Comparison of ENCODE assay signal across 16 cellular contexts in the genomic region with DNA sequence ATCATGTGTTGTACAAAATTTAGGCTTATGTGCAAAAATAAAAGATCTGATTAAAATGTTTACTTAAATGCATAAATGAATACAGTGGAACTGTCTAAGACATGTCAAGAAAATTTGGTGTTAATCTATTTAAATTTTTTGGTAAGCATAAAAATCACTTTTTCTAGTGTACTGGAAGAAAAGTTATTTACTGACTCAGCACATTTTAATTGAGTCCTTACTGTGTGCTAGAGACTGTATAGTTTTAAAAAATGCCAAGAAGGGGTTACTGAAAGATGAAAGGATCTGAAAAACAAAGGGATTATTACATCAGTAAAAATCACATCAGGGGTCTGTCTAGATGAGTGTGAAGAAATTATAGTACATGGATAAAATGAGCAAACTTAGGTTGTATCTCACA.
DNase-seq lines count a peak whose midpoint lies in the region; ATAC-seq, FAIRE-seq and TF ChIP-seq lines count a peak whose summit lies in the region.
"Had no signal": no experiment of that assay in that cellular context is flagged by ENCODE, and none has a peak within 500 bp of the region (broad histone marks: within the 10 kb centered on the region; RNA-seq: fewer than 3 reads in every experiment).

No MANE protein-coding gene starts in this region.

- no peak overlapping the region for H2AFZ ChIP-seq in IMR-90 (replicated peaks; ENCODE audit: low read length, poor library complexity)

- peak; percentile 25 for FAIRE-seq in G401.6 (lab: Jason Lieb, UNC)
- FAIRE-seq: H54 had no signal

- no peak for TF ChIP-seq POLR2A in IMR-90 (IDR thresholded peaks at IDR 0.05; ENCODE audit: low read depth, low read length)

- H3K4me3 Mint-ChIP-seq in endothelial cell (ENCODE audit: unreplicated experiment): no peak overlapping the region
- H3K4me3 Mint-ChIP-seq in activated CD8-positive, alpha-beta T cell treated with anti-CD3 and anti-CD28 coated beads, Interleukin-2, amount 10 ng/mL, durations not matched to agents 7 days and 5 days: no peak overlapping the region
- H3K4me3 Mint-ChIP-seq in activated naive CD8-positive, alpha-beta T cell treated with anti-CD3 and anti-CD28 coated beads, Interleukin-2, amount 50 U/mL, for 24 hours: no peak overlapping the region
- H3K4me3 Mint-ChIP-seq: CD14-positive monocyte; CD4-positive, alpha-beta memory T cell had no signal

- DNase-seq in IMR-90 (no peak), endothelial cell (ENCODE audit: low spot score) (no peak), KG1 (lab: John Stamatoyannopoulos, UW) (no peak)
- DNase-seq in activated CD8-positive, alpha-beta T cell treated with anti-CD3 and anti-CD28 coated beads, Interleukin-2, amount 10 ng/mL, durations not matched to agents 7 days and 5 days: no peak
- no peak for DNase-seq in activated naive CD8-positive, alpha-beta T cell treated with anti-CD3 and anti-CD28 coated beads, Interleukin-2, amount 50 U/mL, for 24 hours
- DNase-seq: CD4-positive, alpha-beta memory T cell; DMS153; DMS79; GF-D8; Kasumi-1; KBM-7 had no signal

- no peaks in the 10 kb centered on the region for H3K27me3 ChIP-seq in IMR-90 (ENCODE audit: control insufficient read depth, insufficient read depth, low read length)
- H3K27me3 ChIP-seq: BLaER1 had no signal

- no peak overlapping the region for H2AK9ac ChIP-seq in IMR-90 (replicated peaks; ENCODE audit: low read depth, low read length, poor library complexity)

- H4K8ac ChIP-seq in IMR-90 (ENCODE audit: low read depth in 2 of 2, low read length in 2 of 2): no peak overlapping the region

- no peak overlapping the region for H3K9ac ChIP-seq in IMR-90 (ENCODE audit: low read depth, low read length)
- H3K9ac ChIP-seq: BLaER1 had no signal

- peaks cover 49% of the 10 kb centered on the region for H3K4me1 Mint-ChIP-seq in endothelial cell (ENCODE audit: unreplicated experiment)
- peaks cover 5% of the 10 kb centered on the region for H3K4me1 Mint-ChIP-seq in activated CD8-positive, alpha-beta T cell treated with anti-CD3 and anti-CD28 coated beads, Interleukin-2, amount 10 ng/mL, durations not matched to agents 7 days and 5 days (ENCODE audit: low read depth)
- peaks cover 25% of the 10 kb centered on the region for H3K4me1 Mint-ChIP-seq in activated naive CD8-positive, alpha-beta T cell treated with anti-CD3 and anti-CD28 coated beads, Interleukin-2, amount 50 U/mL, for 24 hours

- H3K4me1 ChIP-seq in IMR-90 (ENCODE audit: control insufficient read depth, insufficient read depth, low read length): no peaks in the 10 kb centered on the region; the same call in 1 of the 2 replicates

- H3K23ac ChIP-seq in IMR-90 (ENCODE audit: low read depth, low read length): no peak overlapping the region

- TF ChIP-seq RAD21 in IMR-90 (IDR thresholded peaks at IDR 0.05; ENCODE audit: low read length): no peak

- H4K91ac ChIP-seq in IMR-90 (ENCODE audit: insufficient read depth, low read depth, low read length): no peak overlapping the region

- no peak overlapping the region for H3K4me2 ChIP-seq in IMR-90 (ENCODE audit: low read depth, low read length)
- H3K4me2 ChIP-seq: BLaER1 had no signal

- in situ Hi-C loops in IMR-90 (cut with MboI; ENCODE audit: low sequenced_read_pairs): no loop called here

- H3K9me3 ChIP-seq in IMR-90 (ENCODE audit: control insufficient read depth, insufficient read depth, low read length): no peaks in the 10 kb centered on the region
- H3K9me3 ChIP-seq: BLaER1 had no signal

- no peak overlapping the region for H3K56ac ChIP-seq in IMR-90 (ENCODE audit: extremely low read depth, insufficient read depth, low read length)

- CTCF ChIA-PET in IMR-90 (lab: Yijun Ruan, JAX): interaction anchor here (0.6 kb wide), 1 partner anchor 213 kb away, joined by 4 read pairs; no protein-coding TSS in a partner anchor
- CTCF ChIA-PET in activated CD8-positive, alpha-beta T cell treated with anti-CD3 and anti-CD28 coated beads, Interleukin-2, amount 10 ng/mL, durations not matched to agents 7 days and 5 days (lab: Charles Lee): interaction anchor here (1.4 kb wide), 1 partner anchor 62 kb away, joined by 3 read pairs; no protein-coding TSS in a partner anchor

- H3K9me1 ChIP-seq in IMR-90 (ENCODE audit: insufficient read depth, low read length): no peaks in the 10 kb centered on the region

- no peak overlapping the region for H2AK5ac ChIP-seq in IMR-90 (ENCODE audit: low read depth, low read length)

- no peak overlapping the region for H2BK20ac ChIP-seq in IMR-90 (ENCODE audit: low read depth, low read length)

- no peak overlapping the region for H2BK15ac ChIP-seq in IMR-90 (ENCODE audit: low read depth, low read length)

- H2BK120ac ChIP-seq in IMR-90 (ENCODE audit: low read depth, low read length): no peak overlapping the region

- H3K9me3 Mint-ChIP-seq in endothelial cell (ENCODE audit: unreplicated experiment): no peaks in the 10 kb centered on the region
- H3K9me3 Mint-ChIP-seq in activated CD8-positive, alpha-beta T cell treated with anti-CD3 and anti-CD28 coated beads, Interleukin-2, amount 10 ng/mL, durations not matched to agents 7 days and 5 days (ENCODE audit: insufficient read depth): no peaks in the 10 kb centered on the region
- no peaks in the 10 kb centered on the region for H3K9me3 Mint-ChIP-seq in activated naive CD8-positive, alpha-beta T cell treated with anti-CD3 and anti-CD28 coated beads, Interleukin-2, amount 50 U/mL, for 24 hours
- H3K9me3 Mint-ChIP-seq: CD4-positive, alpha-beta memory T cell had no signal

- dilution Hi-C loops in IMR-90 (cut with HindIII; ENCODE audit: low sequenced_read_pairs, unreplicated experiment): no loop called here

- BruUV-seq in IMR-90 (replicated peaks; lab: Mats Ljungman, UMichigan): no TSS peak

- no peak for TF ChIP-seq CTCF in IMR-90 (conservative IDR thresholded peaks at IDR 0.05; ENCODE audit: low read depth, low read length)
- TF ChIP-seq CTCF in endothelial cell (IDR thresholded peaks at IDR 0.05; ENCODE audit: unreplicated experiment): no peak

- H4K20me1 ChIP-seq in IMR-90 (ENCODE audit: insufficient read depth, low read length): peaks cover 3% of the 10 kb centered on the region; the same call in 1 of the 2 replicates

- H2BK5ac ChIP-seq in IMR-90 (ENCODE audit: low read depth, low read length, poor library complexity, severe bottlenecking): no peak overlapping the region

- no peaks in the 10 kb centered on the region for H3K36me3 ChIP-seq in IMR-90 (ENCODE audit: control insufficient read depth, insufficient read depth, low read length)
- H3K36me3 ChIP-seq: BLaER1 had no signal

- H3K27me3 Mint-ChIP-seq in endothelial cell (ENCODE audit: unreplicated experiment): peaks cover 2% of the 10 kb centered on the region
- H3K27me3 Mint-ChIP-seq in activated CD8-positive, alpha-beta T cell treated with anti-CD3 and anti-CD28 coated beads, Interleukin-2, amount 10 ng/mL, durations not matched to agents 7 days and 5 days (ENCODE audit: low read depth): peaks cover 3% of the 10 kb centered on the region
- no peaks in the 10 kb centered on the region for H3K27me3 Mint-ChIP-seq in activated naive CD8-positive, alpha-beta T cell treated with anti-CD3 and anti-CD28 coated beads, Interleukin-2, amount 50 U/mL, for 24 hours
- H3K27me3 Mint-ChIP-seq: CD4-positive, alpha-beta memory T cell had no signal

- POLR2A ChIA-PET in IMR-90 (lab: Charles Lee; ENCODE audit: unreplicated experiment): no interaction called here
- POLR2A ChIA-PET in activated CD8-positive, alpha-beta T cell treated with anti-CD3 and anti-CD28 coated beads, Interleukin-2, amount 10 ng/mL, durations not matched to agents 7 days and 5 days (lab: Charles Lee): no interaction called here

- H3K4ac ChIP-seq in IMR-90 (ENCODE audit: low read depth, low read length): no peak overlapping the region

- H3K36me3 Mint-ChIP-seq in endothelial cell (ENCODE audit: low read depth, unreplicated experiment): no peaks in the 10 kb centered on the region
- no peaks in the 10 kb centered on the region for H3K36me3 Mint-ChIP-seq in activated CD8-positive, alpha-beta T cell treated with anti-CD3 and anti-CD28 coated beads, Interleukin-2, amount 10 ng/mL, durations not matched to agents 7 days and 5 days (ENCODE audit: low read depth)
- H3K36me3 Mint-ChIP-seq in activated naive CD8-positive, alpha-beta T cell treated with anti-CD3 and anti-CD28 coated beads, Interleukin-2, amount 50 U/mL, for 24 hours (ENCODE audit: low read depth): no peaks in the 10 kb centered on the region
- H3K36me3 Mint-ChIP-seq: CD14-positive monocyte; CD4-positive, alpha-beta memory T cell had no signal

- no peak overlapping the region for H3K18ac ChIP-seq in IMR-90 (ENCODE audit: low read depth, low read length)

- no peak overlapping the region for H3K27ac ChIP-seq in IMR-90 (ENCODE audit: insufficient read depth, low read length)
- H3K27ac ChIP-seq: BLaER1 had no signal

- peak overlapping the region; percentile 53 for H3K27ac Mint-ChIP-seq in endothelial cell (ENCODE audit: unreplicated experiment)
- H3K27ac Mint-ChIP-seq in activated CD8-positive, alpha-beta T cell treated with anti-CD3 and anti-CD28 coated beads, Interleukin-2, amount 10 ng/mL, durations not matched to agents 7 days and 5 days: no peak overlapping the region
- H3K27ac Mint-ChIP-seq in activated naive CD8-positive, alpha-beta T cell treated with anti-CD3 and anti-CD28 coated beads, Interleukin-2, amount 50 U/mL, for 24 hours: no peak overlapping the region
- H3K27ac Mint-ChIP-seq: CD14-positive monocyte had no signal

- intact Hi-C loops in IMR-90 (cut with micrococcal nuclease): no loop called here

- peaks cover 8 to 10% of the 10 kb centered on the region in 2 experiments; a peak in 2 of 4 replicates for H3K79me1 ChIP-seq in IMR-90 (ENCODE audit: low read depth in 1 of 2, low read length in 2 of 2)

- no peak overlapping the region for H3K14ac ChIP-seq in IMR-90 (replicated peaks; ENCODE audit: low read depth, low read length)

- ATAC-seq in IMR-90 (ENCODE audit: low read depth) (no peak), HG03520 (IDR thresholded peaks at IDR 0.05; ENCODE audit: unreplicated experiment) (no peak)
- ATAC-seq in activated CD8-positive, alpha-beta T cell treated with anti-CD3 and anti-CD28 coated beads, Interleukin-2, amount 10 ng/mL, durations not matched to agents 7 days and 5 days: no peak
- ATAC-seq in activated naive CD8-positive, alpha-beta T cell treated with anti-CD3 and anti-CD28 coated beads, Interleukin-2, amount 50 U/mL, for 24 hours: no peak

- no peak overlapping the region for H3K4me3 ChIP-seq in IMR-90 (ENCODE audit: insufficient read depth, low read depth, low read length)
- H3K4me3 ChIP-seq: BLaER1 had no signal

- H4K5ac ChIP-seq in IMR-90 (ENCODE audit: low read depth, low read length): no peak overlapping the region

TF ChIP-seq in IMR-90, 13 proteins besides CTCF, POLR2A, EP300 and RAD21:
- no peak for TF ChIP-seq SMC3 (IDR thresholded peaks at IDR 0.05; ENCODE audit: low read depth, low read length)
- peak; percentile 99 for TF ChIP-seq MAFK (IDR thresholded peaks at IDR 0.05; ENCODE audit: low read depth, low read length)
